In genomic region chr6:144585217-144585814, GRCh38 we compare ENCODE assay signal across 1 cellular context.
TF ChIP-seq lines count a peak whose summit lies in the region.

No MANE protein-coding gene starts in this region.

TF ChIP-seq in H1, 55 proteins besides CTCF, POLR2A, EP300 and RAD21 (continued from another document):
- no peak for TF ChIP-seq ASH2L (IDR thresholded peaks at IDR 0.05; ENCODE audit: low read length)
- TF ChIP-seq KDM1A (IDR thresholded peaks at IDR 0.05; ENCODE audit: borderline replicate concordance, low read length), result no peak
- TF ChIP-seq BRCA1 (IDR thresholded peaks at IDR 0.05; ENCODE audit: low read depth, low read length), result no peak
- no peak for TF ChIP-seq TAF1 (IDR thresholded peaks at IDR 0.05; ENCODE audit: low read depth, low read length)
- no peak for TF ChIP-seq CHD7 (IDR thresholded peaks at IDR 0.05; ENCODE audit: insufficient replicate concordance, low read length)
- TF ChIP-seq KDM4A (IDR thresholded peaks at IDR 0.05; ENCODE audit: low read depth, low read length, severe bottlenecking), result no peak
- no peak for TF ChIP-seq SP4 (IDR thresholded peaks at IDR 0.05; ENCODE audit: low read length)
- TF ChIP-seq ATF3 (IDR thresholded peaks at IDR 0.05; ENCODE audit: insufficient read depth, low read depth, low read length), result no peak
- no peak for TF ChIP-seq HDAC2 (IDR thresholded peaks at IDR 0.05; ENCODE audit: borderline replicate concordance in 1 of 2, low read depth in 2 of 2, low read length in 2 of 2)
- no peak for TF ChIP-seq TEAD4 (IDR thresholded peaks at IDR 0.05; ENCODE audit: low read depth, low read length)
- no peak for TF ChIP-seq MAX (IDR thresholded peaks at IDR 0.05)
- TF ChIP-seq SIRT6 (IDR thresholded peaks at IDR 0.05; ENCODE audit: low read length), result no peak
